8 cellular contexts compared by ENCODE assay signal in the genomic region with DNA sequence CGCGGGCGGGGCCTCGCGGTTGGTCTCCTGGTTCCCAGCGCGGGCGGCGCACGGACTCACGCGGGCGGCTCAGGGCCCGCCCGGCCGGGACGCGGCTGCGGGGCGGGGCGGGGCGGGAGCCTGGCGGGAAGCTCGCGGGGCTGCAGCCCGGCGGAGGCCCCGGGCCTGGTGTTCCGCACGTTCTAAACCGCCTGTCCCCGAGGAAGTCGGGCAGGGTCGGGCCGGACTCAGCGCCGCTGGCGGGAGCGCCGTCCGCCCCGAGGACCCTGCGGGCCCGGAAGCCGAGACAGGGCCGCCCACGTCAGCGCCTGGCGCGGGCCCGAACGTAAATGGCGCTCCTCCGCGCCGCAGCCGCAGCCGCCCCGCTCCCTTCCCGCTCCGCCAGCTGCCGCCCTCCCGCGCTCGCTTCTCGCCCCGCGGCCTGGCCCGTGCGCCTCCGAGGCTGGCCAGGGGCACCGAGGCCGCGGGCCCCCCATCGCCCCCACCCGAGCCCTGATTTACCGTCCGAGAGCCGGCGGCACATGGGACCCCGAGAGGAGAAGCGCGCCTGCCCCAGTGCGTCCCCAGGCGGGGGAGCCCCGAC. TPM values are rescaled to one million over a fixed set of nuclear protein-coding genes. Genes with fewer than 3 reads are reported as not detected.
A peak's percentile ranks its signal among the peaks of the same experiment; 100 is the strongest.
DNase-seq lines count a peak whose midpoint lies in the region; ATAC-seq lines count a peak whose summit lies in the region.

No MANE protein-coding gene starts in this region.

- H3K4me3 Mint-ChIP-seq in activated T-cell treated with anti-CD3 and anti-CD28 coated beads, Interleukin-2, amount 50 U/mL, for 72 hours, result peak overlapping the region; percentile 95 to 96
- peak overlapping the region; percentile 83 to 95 (median 90) for H3K4me3 Mint-ChIP-seq in naive thymus-derived CD8-positive, alpha-beta T cell
- H3K4me3 Mint-ChIP-seq in stimulated activated memory B cell treated with anti-CD40 and anti-IgM and Interleukin-4, amounts not matched to agents 10 μg/mL and 1 μg/mL and 100 μg/mL, for 72 hours, result peak overlapping the region; percentile 93

- POLR2A ChIA-PET in naive thymus-derived CD8-positive, alpha-beta T cell (lab: Charles Lee), result interaction anchor here (0.6 to 5.2 kb wide), 17 partner anchors 12 to 1260 kb away, joined by 3 to 106 read pairs (median 7); partner anchors contain the start of genes MAEA, SLBP, SPON2 and UVSSA

- peak overlapping the region; percentile 99 for H3K27ac Mint-ChIP-seq in activated T-cell treated with anti-CD3 and anti-CD28 coated beads, Interleukin-2, amount 50 U/mL, for 72 hours
- peak overlapping the region; percentile 90 to 97 (median 95) for H3K27ac Mint-ChIP-seq in naive thymus-derived CD8-positive, alpha-beta T cell
- peak overlapping the region; percentile 94 for H3K27ac Mint-ChIP-seq in stimulated activated memory B cell treated with anti-CD40 and anti-IgM and Interleukin-4, amounts not matched to agents 10 μg/mL and 1 μg/mL and 100 μg/mL, for 72 hours

- peak; percentile 52 for DNase-seq in CMK (ENCODE audit: low read depth)
- DNase-seq in OCI-M1 (lab: John Stamatoyannopoulos, UW), result peak; percentile 86
- DNase-seq in activated T-cell treated with anti-CD3 and anti-CD28 coated beads, Interleukin-2, amount 50 U/mL, for 72 hours, result peak; percentile 88 to 90
- DNase-seq in fibroblast of gingiva (ENCODE audit: low read depth), result peak; percentile 92
- peak; percentile 75 to 91 (median 86) for DNase-seq in naive thymus-derived CD8-positive, alpha-beta T cell

- ATAC-seq in GM19372 (IDR thresholded peaks at IDR 0.05; ENCODE audit: low read depth, unreplicated experiment) (peak; percentile 51), HG03521 (IDR thresholded peaks at IDR 0.05; ENCODE audit: unreplicated experiment) (peak; percentile 55)
- peak; percentile 68 to 74 for ATAC-seq in activated T-cell treated with anti-CD3 and anti-CD28 coated beads, Interleukin-2, amount 50 U/mL, for 72 hours (replicated peaks in 1 of 2)
- peak; percentile 64 to 69 for ATAC-seq in naive thymus-derived CD8-positive, alpha-beta T cell
- peak; percentile 81 for ATAC-seq in stimulated activated memory B cell treated with anti-CD40 and anti-IgM and Interleukin-4, amounts not matched to agents 10 μg/mL and 1 μg/mL and 100 μg/mL, for 72 hours

- H3K36me3 Mint-ChIP-seq in activated T-cell treated with anti-CD3 and anti-CD28 coated beads, Interleukin-2, amount 50 U/mL, for 72 hours (ENCODE audit: insufficient read depth in 2 of 2), result peaks cover 16 to 27% of the 10 kb centered on the region in 2 donors
- H3K36me3 Mint-ChIP-seq in naive thymus-derived CD8-positive, alpha-beta T cell, result peaks cover 0 to 2% (median 0%) of the 10 kb centered on the region in 3 donors
- H3K36me3 Mint-ChIP-seq in stimulated activated memory B cell treated with anti-CD40 and anti-IgM and Interleukin-4, amounts not matched to agents 10 μg/mL and 1 μg/mL and 100 μg/mL, for 72 hours, result peaks cover 52% of the 10 kb centered on the region

- H3K4me1 Mint-ChIP-seq in activated T-cell treated with anti-CD3 and anti-CD28 coated beads, Interleukin-2, amount 50 U/mL, for 72 hours (ENCODE audit: low read depth), result peaks cover 75% of the 10 kb centered on the region
- H3K4me1 Mint-ChIP-seq in naive thymus-derived CD8-positive, alpha-beta T cell, result peaks cover 31 to 76% (median 70%) of the 10 kb centered on the region in 4 donors
- H3K4me1 Mint-ChIP-seq in stimulated activated memory B cell treated with anti-CD40 and anti-IgM and Interleukin-4, amounts not matched to agents 10 μg/mL and 1 μg/mL and 100 μg/mL, for 72 hours, result peaks cover 74% of the 10 kb centered on the region

- H3K27me3 Mint-ChIP-seq in activated T-cell treated with anti-CD3 and anti-CD28 coated beads, Interleukin-2, amount 50 U/mL, for 72 hours (ENCODE audit: low read depth), result no peaks in the 10 kb centered on the region
- no peaks in the 10 kb centered on the region for H3K27me3 Mint-ChIP-seq in naive thymus-derived CD8-positive, alpha-beta T cell
- H3K27me3 Mint-ChIP-seq in stimulated activated memory B cell treated with anti-CD40 and anti-IgM and Interleukin-4, amounts not matched to agents 10 μg/mL and 1 μg/mL and 100 μg/mL, for 72 hours, result no peaks in the 10 kb centered on the region

- H3K9me3 Mint-ChIP-seq in activated T-cell treated with anti-CD3 and anti-CD28 coated beads, Interleukin-2, amount 50 U/mL, for 72 hours, result peaks cover 1 to 2% of the 10 kb centered on the region in 2 donors
- H3K9me3 Mint-ChIP-seq in naive thymus-derived CD8-positive, alpha-beta T cell, result peaks cover 0 to 9% (median 0%) of the 10 kb centered on the region in 9 donors
- H3K9me3 Mint-ChIP-seq in stimulated activated memory B cell treated with anti-CD40 and anti-IgM and Interleukin-4, amounts not matched to agents 10 μg/mL and 1 μg/mL and 100 μg/mL, for 72 hours, result no peaks in the 10 kb centered on the region

RNA-seq across cellular contexts. Expression of gene CTBP1, which starts 0.3 kb away (rescaled TPM):
- total RNA-seq in activated T-cell treated with anti-CD3 and anti-CD28 coated beads, Interleukin-2, amount 50 U/mL, for 72 hours, result 100 to 1,000 TPM; 182 to 190 TPM
- total RNA-seq in naive thymus-derived CD8-positive, alpha-beta T cell, result 100 to 1,000 TPM; 189 to 193 TPM
- polyA plus RNA-seq in naive thymus-derived CD8-positive, alpha-beta T cell, result 100 to 1,000 TPM in 1 of 3 donors, 10 to 100 TPM in 2; 51.0 to 104 (median 93.7) TPM

RNA-seq across cellular contexts. Expression of gene MAEA, which starts 40.5 kb away (rescaled TPM):
- 10 to 100 TPM; 38.4 to 48.4 TPM for total RNA-seq in activated T-cell treated with anti-CD3 and anti-CD28 coated beads, Interleukin-2, amount 50 U/mL, for 72 hours
- total RNA-seq in naive thymus-derived CD8-positive, alpha-beta T cell, result 100 to 1,000 TPM; 107 to 112 TPM
- polyA plus RNA-seq in naive thymus-derived CD8-positive, alpha-beta T cell, result 10 to 100 TPM; 56.7 to 75.1 (median 59.2) TPM

Comparison
In these comparisons a context has a peak if more than half of its experiments do, and no peak if none do; other contexts are left out.
1. Peak in every context shown above with its lines: DNase-seq and ATAC-seq.